In the genomic region with DNA sequence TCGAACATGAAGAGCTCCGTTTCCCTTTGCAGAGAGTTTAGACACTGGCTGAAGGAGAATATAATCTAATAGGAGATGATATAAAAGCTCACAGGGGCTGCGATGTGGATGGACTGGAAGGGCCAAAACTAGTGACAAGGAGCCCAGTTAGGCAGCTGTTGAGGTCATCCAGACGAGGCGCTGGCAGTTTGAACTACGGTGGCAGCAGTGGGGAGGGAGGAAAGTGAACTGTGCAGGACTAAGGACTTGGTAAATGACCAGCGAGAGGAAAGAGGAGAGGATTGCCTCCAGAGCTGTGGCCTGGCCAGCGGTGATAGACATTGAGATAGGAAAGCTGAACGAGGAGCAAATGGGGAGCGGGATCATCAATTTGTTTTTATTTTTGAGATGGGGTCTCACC, we compare ENCODE assay signal across 19 cellular contexts. TPM values are rescaled to one million over a fixed set of nuclear protein-coding genes. Genes with fewer than 3 reads are reported as not detected.
DNase-seq lines count a peak whose midpoint lies in the region; ATAC-seq and TF ChIP-seq lines count a peak whose summit lies in the region.
"Had no signal": no experiment of that assay in that cellular context is flagged by ENCODE, and none has a peak within 500 bp of the region (broad histone marks: within the 10 kb centered on the region; RNA-seq: fewer than 3 reads in every experiment).

No MANE protein-coding gene starts in this region.

- H3K27ac ChIP-seq in right cardiac atrium (ENCODE audit: low read length) (no peak overlapping the region), lower lobe of right lung (no peak overlapping the region), thyroid gland (peak overlapping the region; percentile 47 to 62 (median 57)), tibial artery (no peak overlapping the region), testis (no peak overlapping the region), stomach (no peak overlapping the region)
- H3K27ac ChIP-seq: SK-N-MC had no signal

- TF ChIP-seq CTCF in lower lobe of right lung (IDR thresholded peaks at IDR 0.05) (no peak), thyroid gland (IDR thresholded peaks at IDR 0.05) (no peak), tibial artery (IDR thresholded peaks at IDR 0.05) (no peak), testis (IDR thresholded peaks at IDR 0.05) (no peak), stomach (IDR thresholded peaks at IDR 0.05) (no peak)

- H3K4me1 ChIP-seq in right cardiac atrium (ENCODE audit: control insufficient read depth, insufficient read depth, low read length) (peaks cover 14% of the 10 kb centered on the region), lower lobe of right lung (peaks cover 15% of the 10 kb centered on the region), thyroid gland (peaks cover 18 to 47% of the 10 kb centered on the region in 2 donors), tibial artery (peaks cover 0 to 18% (median 9%) of the 10 kb centered on the region in 4 donors), testis (peaks cover 4% of the 10 kb centered on the region), stomach (peaks cover 0 to 25% (median 19%) of the 10 kb centered on the region in 4 donors)

- H3K27me3 ChIP-seq in right cardiac atrium (ENCODE audit: control insufficient read depth, insufficient read depth) (no peaks in the 10 kb centered on the region), lower lobe of right lung (ENCODE audit: low read depth) (no peaks in the 10 kb centered on the region), thyroid gland (no peaks in the 10 kb centered on the region), tibial artery (no peaks in the 10 kb centered on the region), testis (no peaks in the 10 kb centered on the region), stomach (no peaks in the 10 kb centered on the region)

- H3K9me3 ChIP-seq in right cardiac atrium (ENCODE audit: control insufficient read depth, low read length): no peaks in the 10 kb centered on the region
- no peaks in the 10 kb centered on the region for H3K9me3 ChIP-seq in T-helper 17 cell (ENCODE audit: control insufficient read depth, low read length, poor library complexity, severe bottlenecking)
- no peaks in the 10 kb centered on the region for H3K9me3 ChIP-seq in lower lobe of right lung
- H3K9me3 ChIP-seq in thyroid gland: no peaks in the 10 kb centered on the region
- no peaks in the 10 kb centered on the region for H3K9me3 ChIP-seq in tibial artery
- H3K9me3 ChIP-seq in testis: no peaks in the 10 kb centered on the region
- no peaks in the 10 kb centered on the region for H3K9me3 ChIP-seq in stomach

- H3K36me3 ChIP-seq in lower lobe of right lung (peaks cover 16% of the 10 kb centered on the region), thyroid gland (no peaks in the 10 kb centered on the region), tibial artery (peaks cover 0 to 12% (median 10%) of the 10 kb centered on the region in 3 donors), testis (ENCODE audit: low read depth, missing control alignments) (no peaks in the 10 kb centered on the region), stomach (peaks cover 1 to 30% (median 13%) of the 10 kb centered on the region in 4 donors)

- 62% methylated on average over 10 of the region's 10 CpGs for WGBS in right cardiac atrium
- 69 to 72% methylated on average over 10 of the region's 10 CpGs for WGBS in thyroid gland, 2 donors
- 84 to 86% methylated on average over 10 of the region's 10 CpGs for WGBS in testis, 2 donors
- 79 to 87% (median 83%) methylated on average over 10 of the region's 10 CpGs for WGBS in stomach, 5 donors

- no peak for TF ChIP-seq EP300 in stomach (IDR thresholded peaks at IDR 0.05)

- no peak overlapping the region for H3K4me3 Mint-ChIP-seq in T-helper 17 cell

- ATAC-seq in Right ventricle myocardium superior (ENCODE audit: poor library complexity) (peak; percentile 31), right cardiac atrium (no peak), T-helper 17 cell (no peak), lower lobe of right lung (no peak)
- ATAC-seq: HCT116 had no signal

- intact Hi-C loops in Right ventricle myocardium superior (cut with DNase I): no loop called here
- intact Hi-C loops in right cardiac atrium (cut with DNase I): no loop called here
- intact Hi-C loops in lower lobe of right lung (cut with DNase I): no loop called here
- intact Hi-C loops in thyroid gland (cut with DNase I): no loop called here
- intact Hi-C loops in tibial artery (cut with DNase I; ENCODE audit: low total_unique reads): no loop called here
- intact Hi-C loops in testis (cut with DNase I; ENCODE audit: low total_unique reads): no loop called here
- intact Hi-C loops in stomach (cut with DNase I; ENCODE audit: low total_unique reads): no loop called here

- peaks cover 3% of the 10 kb centered on the region for H3K4me1 Mint-ChIP-seq in T-helper 17 cell

- DNase-seq in Right ventricle myocardium superior: no peak
- no peak for DNase-seq in right cardiac atrium
- no peak for DNase-seq in T-helper 17 cell
- peak; percentile 29 for DNase-seq in lower lobe of right lung
- DNase-seq in thyroid gland: peak; percentile 58 to 62
- DNase-seq in tibial artery: no peak
- DNase-seq in testis: no peak
- no peak for DNase-seq in stomach
- DNase-seq: CD4-positive, CD25-positive, alpha-beta regulatory T cell; DND-41; GDM1; NCI-H1436; NCI-H2081 treated with DMSO at 0.1 percent for 48 hours; NCI-H2227 treated with DMSO at 0.1 percent for 48 hours; NCI-H526; NK-92 treated with Interleukin-12 subunit alpha and Interleukin-12 subunit beta, amount 100 ng/mL, for 24 hours; OCI-M1 had no signal

- no peak overlapping the region for H3K4me3 ChIP-seq in right cardiac atrium (ENCODE audit: low read length)
- no peak overlapping the region for H3K4me3 ChIP-seq in lower lobe of right lung
- H3K4me3 ChIP-seq in thyroid gland (replicated peaks in 1 of 3): no peak overlapping the region
- no peak overlapping the region for H3K4me3 ChIP-seq in tibial artery
- no peak overlapping the region for H3K4me3 ChIP-seq in testis
- H3K4me3 ChIP-seq in stomach: no peak overlapping the region
- H3K4me3 ChIP-seq: SK-N-MC had no signal

- TF ChIP-seq POLR2A in thyroid gland (IDR thresholded peaks at IDR 0.05) (no peak), testis (IDR thresholded peaks at IDR 0.05) (no peak), stomach (IDR thresholded peaks at IDR 0.05) (no peak)

- no peaks in the 10 kb centered on the region for H3K27me3 Mint-ChIP-seq in T-helper 17 cell
- H3K27me3 Mint-ChIP-seq: CD4-positive, CD25-positive, alpha-beta regulatory T cell had no signal

- H3K27ac Mint-ChIP-seq in T-helper 17 cell: peak overlapping the region; percentile 34

- peaks cover 3% of the 10 kb centered on the region for H3K36me3 Mint-ChIP-seq in T-helper 17 cell (ENCODE audit: low read depth)

RNA-seq across cellular contexts. Expression of gene YWHAE, which starts 14.6 kb away (rescaled TPM):
- total RNA-seq in Right ventricle myocardium superior: 613 TPM
- 100 to 1,000 TPM; 484 to 570 (median 535) TPM for total RNA-seq in right cardiac atrium
- polyA plus RNA-seq in right cardiac atrium: 366 TPM
- total RNA-seq in T-helper 17 cell: 100 to 1,000 TPM; 142 to 146 TPM
- 383 TPM for total RNA-seq in lower lobe of right lung
- 1,000 to 10,000 TPM in 1 of 4 donors, 100 to 1,000 TPM in 3; 553 to 1,135 (median 724) TPM for total RNA-seq in thyroid gland
- 100 to 1,000 TPM; 678 to 749 TPM for total RNA-seq in testis
- polyA plus RNA-seq in testis (ENCODE audit: insufficient read depth, low read depth, low replicate concordance): 649 TPM
- total RNA-seq in stomach: 1,000 to 10,000 TPM in 2 of 5 donors, 100 to 1,000 TPM in 3; 335 to 1,151 (median 362) TPM
- 100 to 1,000 TPM; 219 to 323 (median 254) TPM for polyA plus RNA-seq in stomach

RNA-seq across cellular contexts. Expression of gene CRK, which starts 41.4 kb away (rescaled TPM):
- total RNA-seq in Right ventricle myocardium superior: 36.0 TPM
- 10 to 100 TPM; 33.9 to 44.8 (median 38.9) TPM for total RNA-seq in right cardiac atrium
- 21.3 TPM for polyA plus RNA-seq in right cardiac atrium
- 10 to 100 TPM; 14.8 to 17.4 TPM for total RNA-seq in T-helper 17 cell
- total RNA-seq in lower lobe of right lung: 66.2 TPM
- total RNA-seq in thyroid gland: 100 to 1,000 TPM in 2 of 4 donors, 10 to 100 TPM in 2; 89.6 to 140 (median 98.7) TPM
- total RNA-seq in testis: 10 to 100 TPM; 68.4 to 79.1 TPM
- 45.7 TPM for polyA plus RNA-seq in testis (ENCODE audit: insufficient read depth, low read depth, low replicate concordance)
- 10 to 100 TPM; 18.2 to 87.5 (median 53.5) TPM for total RNA-seq in stomach
- 10 to 100 TPM; 18.0 to 40.5 (median 32.9) TPM for polyA plus RNA-seq in stomach

Comparison
In these comparisons a context has a peak if more than half of its experiments do, and no peak if none do; other contexts are left out.
1. DNase-seq: peak in lower lobe of right lung (single experiment) and thyroid gland (2 of 2); none in Right ventricle myocardium superior (single experiment), right cardiac atrium (0 of 3), T-helper 17 cell (0 of 3), tibial artery (0 of 2), testis (single experiment) and stomach (single experiment).
2. H3K27ac ChIP-seq: peak in thyroid gland (3 of 3); none in right cardiac atrium (single experiment), lower lobe of right lung (single experiment), tibial artery (0 of 2), testis (0 of 2) and stomach (0 of 5).